In genomic region chr12:49342066-49342913, GRCh38 we compare ENCODE assay signal across 8 cellular contexts. TPM values are rescaled to one million over a fixed set of nuclear protein-coding genes. Genes with fewer than 3 reads are reported as not detected.
DNase-seq lines count a peak whose midpoint lies in the region; ATAC-seq and TF ChIP-seq lines count a peak whose summit lies in the region.

No MANE protein-coding gene starts in this region.

- CTCF ChIA-PET in HCT116 (lab: Charles Lee) = interaction anchor here (0.6 to 3.0 kb wide), 18 partner anchors 10 to 239 kb away, joined by 3 to 45 read pairs (median 4); partner anchors contain the start of gene TROAP

- H3K4me1 Mint-ChIP-seq in T-helper 2 cell treated with Interferon-gamma antibody and Interleukin-4, amounts not matched to agents 5 μg/mL and 100 μg/mL, for 36 hours (ENCODE audit: low read depth) = peaks cover 24% of the 10 kb centered on the region

- H3K9me3 Mint-ChIP-seq in T-helper 2 cell treated with Interferon-gamma antibody and Interleukin-4, amounts not matched to agents 5 μg/mL and 100 μg/mL, for 36 hours = no peaks in the 10 kb centered on the region

- peaks cover 32 to 68% of the 10 kb centered on the region in 2 experiments for H3K4me1 ChIP-seq in HCT116 (ENCODE audit: control insufficient read depth in 1 of 2, insufficient read depth in 2 of 2, low read length in 2 of 2)
- H3K4me1 ChIP-seq in right cardiac atrium (ENCODE audit: control insufficient read depth, insufficient read depth, low read length) = peaks cover 5% of the 10 kb centered on the region
- peaks cover 29% of the 10 kb centered on the region for H3K4me1 ChIP-seq in rectal smooth muscle tissue (ENCODE audit: control insufficient read depth, insufficient read depth, low read length)
- H3K4me1 ChIP-seq in aorta (ENCODE audit: control insufficient read depth in 1 of 2, insufficient read depth in 2 of 2, low read length in 2 of 2) = no peaks in the 10 kb centered on the region

- POLR2A ChIA-PET in HCT116 (lab: Charles Lee) = interaction anchor here (1.2 to 1.4 kb wide), 2 partner anchors 33 to 77 kb away, joined by 3 read pairs; no protein-coding TSS in a partner anchor

- ATAC-seq in HCT116 (peak; percentile 84), right cardiac atrium (peak; percentile 52 to 68), aorta (ENCODE audit: low FRiP score) (peak; percentile 66)

- H3K4me3 ChIP-seq in HCT116 (replicated peaks in 1 of 2; ENCODE audit: low read depth in 1 of 2, low read length in 2 of 2) (peak overlapping the region; percentile 35 to 47), right cardiac atrium (ENCODE audit: low read length) (peak overlapping the region; percentile 24), rectal smooth muscle tissue (ENCODE audit: low read length) (peak overlapping the region; percentile 66), aorta (ENCODE audit: low read length in 2 of 2) (no peak overlapping the region)

- under 1% methylated on average over 58 of the region's 58 CpGs for WGBS in right cardiac atrium
- 7 to 8% methylated on average over 53 to 58 of the region's 58 CpGs for WGBS in aorta, 2 donors

- H2AFZ ChIP-seq in HCT116 (ENCODE audit: low read depth, low read length, poor library complexity, severe bottlenecking) = peak overlapping the region; percentile 94

- RAD21 ChIA-PET in HCT116 (lab: Charles Lee; ENCODE audit: low non-redundant PET in 1 of 2, low total read pairs in 2 of 2, uncharacterized antibody in 2 of 2, unreplicated experiment in 2 of 2) = interaction anchor here in 1 of 2 experiments (1.3 kb wide), 1 partner anchor 11 kb away, joined by 4 read pairs; no protein-coding TSS in a partner anchor

- H3K9me3 ChIP-seq in HCT116 (ENCODE audit: control insufficient read depth in 1 of 2, insufficient read depth in 1 of 2, low read depth in 1 of 2, low read length in 2 of 2) (no peaks in the 10 kb centered on the region), right cardiac atrium (ENCODE audit: control insufficient read depth, low read length) (no peaks in the 10 kb centered on the region), aorta (ENCODE audit: control insufficient read depth, low read length) (no peaks in the 10 kb centered on the region)

- peak overlapping the region; percentile 69 for H3K4me3 Mint-ChIP-seq in T-helper 2 cell treated with Interferon-gamma antibody and Interleukin-4, amounts not matched to agents 5 μg/mL and 100 μg/mL, for 36 hours

- no peaks in the 10 kb centered on the region for H4K20me1 ChIP-seq in HCT116 (ENCODE audit: insufficient read depth)

- H3K9me2 ChIP-seq in HCT116 (ENCODE audit: insufficient read depth) = no peaks in the 10 kb centered on the region

- peaks cover 91% of the 10 kb centered on the region for H3K27me3 Mint-ChIP-seq in T-helper 2 cell treated with Interferon-gamma antibody and Interleukin-4, amounts not matched to agents 5 μg/mL and 100 μg/mL, for 36 hours (ENCODE audit: low read depth)

- BruUV-seq in HCT116 (replicated peaks; lab: Mats Ljungman, UMichigan) = no TSS peak

- peak overlapping the region; percentile 78 for H3K4me2 ChIP-seq in HCT116 (ENCODE audit: low read length)

- DNase-seq in EH (ENCODE audit: low read depth) = peak; percentile 74
- DNase-seq in HCT116 (ENCODE audit: low read depth, low spot score) = peak; percentile 79
- DNase-seq in NCI-H1105 treated with DMSO at 0.1 percent for 48 hours (lab: John Stamatoyannopoulos, UW) = peak; percentile 76
- DNase-seq in T-helper 2 cell treated with Interferon-gamma antibody and Interleukin-4, amounts not matched to agents 5 μg/mL and 100 μg/mL, for 36 hours (ENCODE audit: low spot score) = peak; percentile 77
- peak in 41 of 56 donors; percentile 18 to 91 (median 49) for DNase-seq in amygdala (lab: John Stamatoyannopoulos, UW)
- peak; percentile 78 to 89 (median 87) for DNase-seq in right cardiac atrium
- peak; percentile 85 to 91 for DNase-seq in aorta

- H3K27ac Mint-ChIP-seq in T-helper 2 cell treated with Interferon-gamma antibody and Interleukin-4, amounts not matched to agents 5 μg/mL and 100 μg/mL, for 36 hours = no peak overlapping the region

- no peaks in the 10 kb centered on the region for H3K36me3 ChIP-seq in HCT116 (ENCODE audit: control insufficient read depth in 1 of 2, insufficient read depth in 2 of 2, low read length in 2 of 2)
- no peaks in the 10 kb centered on the region for H3K36me3 ChIP-seq in rectal smooth muscle tissue (ENCODE audit: control insufficient read depth, insufficient read depth, low read length)
- H3K36me3 ChIP-seq in aorta (ENCODE audit: control insufficient read depth in 1 of 2, insufficient read depth in 2 of 2, low read length in 1 of 2) = no peaks in the 10 kb centered on the region

- no peak for TF ChIP-seq RAD21 in HCT116 (IDR thresholded peaks at IDR 0.05; ENCODE audit: low read depth)

- TF ChIP-seq CTCF in HCT116 (IDR thresholded peaks at IDR 0.05 in 2 of 3, conservative IDR thresholded peaks at IDR 0.05 in 1 of 3; ENCODE audit: borderline replicate concordance in 1 of 3, insufficient read depth in 1 of 3, low read depth in 2 of 3, low read length in 2 of 3) = peak in 2 of 3 experiments; percentile 79 to 86; a peak in 4 of 6 replicates

- no peaks in the 10 kb centered on the region for H3K27me3 ChIP-seq in HCT116 (ENCODE audit: insufficient read depth, low read length)
- no peaks in the 10 kb centered on the region for H3K27me3 ChIP-seq in right cardiac atrium (ENCODE audit: control insufficient read depth, insufficient read depth)
- H3K27me3 ChIP-seq in rectal smooth muscle tissue (ENCODE audit: control insufficient read depth, insufficient read depth, low read length) = peaks cover 44% of the 10 kb centered on the region
- no peaks in the 10 kb centered on the region for H3K27me3 ChIP-seq in aorta (ENCODE audit: control insufficient read depth in 1 of 2, insufficient read depth in 2 of 2, low read length in 1 of 2)

- intact Hi-C loops in HCT116 (cut with micrococcal nuclease) = loop anchor here (1.0 to 2.0 kb wide), 3 partner anchors 43 to 77 kb away; partner anchors contain the start of gene TUBA1C
- intact Hi-C loops in right cardiac atrium (cut with DNase I) = loop anchor here in 2 of 4 donors (5.0 kb wide), 2 partner anchors 50 to 55 kb away; no protein-coding TSS in a partner anchor
- intact Hi-C loops in aorta (cut with DNase I) = no loop called here

- H3K79me2 ChIP-seq in HCT116 (ENCODE audit: insufficient read depth, low read length) = no peaks in the 10 kb centered on the region

- H3K36me3 Mint-ChIP-seq in T-helper 2 cell treated with Interferon-gamma antibody and Interleukin-4, amounts not matched to agents 5 μg/mL and 100 μg/mL, for 36 hours (ENCODE audit: low read depth) = no peaks in the 10 kb centered on the region

- H3K9ac ChIP-seq in HCT116 (ENCODE audit: low read length) = peak overlapping the region; percentile 46
- no peak overlapping the region for H3K9ac ChIP-seq in rectal smooth muscle tissue (ENCODE audit: low read length)

- H3K27ac ChIP-seq in HCT116 (ENCODE audit: low read depth, low read length) (peak overlapping the region; percentile 28; the same call in 1 of the 2 replicates), right cardiac atrium (ENCODE audit: low read length) (no peak overlapping the region), rectal smooth muscle tissue (ENCODE audit: low read depth, low read length) (no peak overlapping the region), aorta (ENCODE audit: low read depth in 1 of 2, low read length in 2 of 2) (no peak overlapping the region)

- TF ChIP-seq POLR2A in HCT116 (IDR thresholded peaks at IDR 0.05; ENCODE audit: borderline replicate concordance, extremely low read depth, insufficient read depth, insufficient read length) = no peak

TF ChIP-seq in HCT116, 20 proteins besides CTCF, POLR2A, EP300 and RAD21 (continues in another document):
- TF ChIP-seq MAX (IDR thresholded peaks at IDR 0.05) (no peak), EZH2 (IDR thresholded peaks at IDR 0.05) (no peak), ZNF274 (IDR thresholded peaks at IDR 0.05; ENCODE audit: low read depth, low read length) (no peak), SIN3A (IDR thresholded peaks at IDR 0.05; ENCODE audit: low read depth) (no peak)

RNA-seq across cellular contexts. Expression of gene DNAJC22, which starts 4.4 kb away (rescaled TPM):
- total RNA-seq in HCT116 (2021; ENCODE audit: unreplicated experiment) (27.7 TPM), right cardiac atrium (under 1 TPM; 0.24 to 0.86 (median 0.44) TPM), aorta (under 1 TPM in 1 of 2 donors, not detected in 1; 0.24 TPM)
- polyA plus RNA-seq in HCT116 (2012) = 9.8 and 12.1 TPM in 2 replicates
- polyA plus RNA-seq in right cardiac atrium (0.09 TPM), aorta (1 to 10 TPM in 1 of 2 donors, under 1 TPM in 1; 0.50 to 1.2 TPM)

RNA-seq across cellular contexts. Expression of gene C1QL4, which starts 5.3 kb away (rescaled TPM):
- total RNA-seq in HCT116 (2021; ENCODE audit: unreplicated experiment) (8.1 TPM), right cardiac atrium (not detected), aorta (not detected)
- polyA plus RNA-seq in HCT116 (2012) = 6.4 and 8.2 TPM in 2 replicates
- polyA plus RNA-seq in right cardiac atrium (not detected), aorta (not detected)

RNA-seq across cellular contexts. Expression of gene TROAP, which starts 19.2 kb away (rescaled TPM):
- total RNA-seq in HCT116 (2021; ENCODE audit: unreplicated experiment) = 99.1 TPM
- polyA plus RNA-seq in HCT116 (2012) = 96.2 and 124 TPM in 2 replicates
- total RNA-seq in right cardiac atrium = 1 to 10 TPM in 1 of 4 donors, under 1 TPM in 2, not detected in 1; 0.65 to 1.7 (median 0.93) TPM
- polyA plus RNA-seq in right cardiac atrium = 0.25 TPM
- 1 to 10 TPM; 1.1 to 4.3 TPM for total RNA-seq in aorta
- 1 to 10 TPM in 1 of 2 donors, under 1 TPM in 1; 0.10 to 1.8 TPM for polyA plus RNA-seq in aorta

RNA-seq across cellular contexts. Expression of gene SPATS2, which starts 25.0 kb away (rescaled TPM):
- 74.2 TPM for total RNA-seq in HCT116 (2021; ENCODE audit: unreplicated experiment)
- polyA plus RNA-seq in HCT116 (2012) = 47.6 and 54.1 TPM in 2 replicates
- 10 to 100 TPM in 1 of 4 donors, 1 to 10 TPM in 3; 8.4 to 10.3 (median 9.1) TPM for total RNA-seq in right cardiac atrium
- polyA plus RNA-seq in right cardiac atrium = 5.5 TPM
- 10 to 100 TPM; 19.3 to 29.8 TPM for total RNA-seq in aorta
- polyA plus RNA-seq in aorta = 10 to 100 TPM in 1 of 2 donors, 1 to 10 TPM in 1; 5.5 to 11.5 TPM

RNA-seq across cellular contexts. Expression of gene PRPH, which starts 47.3 kb away (rescaled TPM):
- total RNA-seq in HCT116 (2021; ENCODE audit: unreplicated experiment) = 6.7 TPM
- 13.6 and 17.7 TPM in 2 replicates for polyA plus RNA-seq in HCT116 (2012)
- 1 to 10 TPM in 1 of 4 donors, under 1 TPM in 3; 0.57 to 1.8 (median 0.94) TPM for total RNA-seq in right cardiac atrium
- 2.0 TPM for polyA plus RNA-seq in right cardiac atrium
- total RNA-seq in aorta = 1 to 10 TPM in 1 of 2 donors, under 1 TPM in 1; 0.49 to 5.4 TPM
- 10 to 100 TPM in 1 of 2 donors, not detected in 1; 13.8 TPM for polyA plus RNA-seq in aorta

Comparison
In these comparisons a context has a peak if more than half of its experiments do, and no peak if none do; other contexts are left out.
1. H3K4me3 ChIP-seq: peak in HCT116 (2 of 2), right cardiac atrium (single experiment) and rectal smooth muscle tissue (single experiment); none in aorta (0 of 2).
2. RNA of gene DNAJC22, which starts 4.4 kb away (total RNA-seq): 27.7 TPM in HCT116 (single experiment); 0.24 to 0.86 TPM in right cardiac atrium and 0.24 TPM in aorta; every median in the first group is over 10 times any median in the second.
3. RNA of gene TROAP, which starts 19.2 kb away (total RNA-seq): 99.1 TPM in HCT116 (single experiment); 1.1 to 4.3 TPM in aorta and 0.65 to 1.7 TPM in right cardiac atrium; every median in the first group is over 10 times any median in the second.
4. Peak in every context shown above with its lines, with median percentiles within 50 percentile points of each other: DNase-seq and ATAC-seq.